In genomic region chr3:100209948-100210776, GRCh38 we compare ENCODE assay signal across 1 cellular context.
TF ChIP-seq lines count a peak whose summit lies in the region.

No MANE protein-coding gene starts in this region.

TF ChIP-seq in IMR-90, 13 proteins besides CTCF, POLR2A, EP300 and RAD21 (continued from another document):
- TF ChIP-seq MAFK (IDR thresholded peaks at IDR 0.05; ENCODE audit: low read depth, low read length) (no peak), CHD1 (IDR thresholded peaks at IDR 0.05; ENCODE audit: low read depth, low read length) (no peak), USF2 (IDR thresholded peaks at IDR 0.05; ENCODE audit: low read depth, low read length) (no peak), MAZ (IDR thresholded peaks at IDR 0.05; ENCODE audit: borderline replicate concordance, low read depth, low read length) (no peak), CEBPB (IDR thresholded peaks at IDR 0.05; ENCODE audit: low read depth, low read length) (no peak), RCOR1 (IDR thresholded peaks at IDR 0.05; ENCODE audit: insufficient replicate concordance, low read length) (no peak), SMC3 (IDR thresholded peaks at IDR 0.05; ENCODE audit: low read depth, low read length) (no peak), BHLHE40 (IDR thresholded peaks at IDR 0.05; ENCODE audit: low read depth, low read length) (no peak), RFX5 (IDR thresholded peaks at IDR 0.05; ENCODE audit: low read depth, low read length) (no peak), FOS (IDR thresholded peaks at IDR 0.05; ENCODE audit: low read depth, low read length) (no peak), NFE2L2 (IDR thresholded peaks at IDR 0.05; ENCODE audit: low read depth, low read length) (no peak)
